In genomic region chr13:98503175-98504028, GRCh38 we compare ENCODE assay signal across 10 cellular contexts.
A peak's percentile ranks its signal among the peaks of the same experiment; 100 is the strongest.
DNase-seq lines count a peak whose midpoint lies in the region; TF ChIP-seq lines count a peak whose summit lies in the region.
"Had no signal": no experiment of that assay in that cellular context is flagged by ENCODE, and none has a peak within 500 bp of the region (broad histone marks: within the 10 kb centered on the region; RNA-seq: fewer than 3 reads in every experiment).

No MANE protein-coding gene starts in this region.

- H3K27ac ChIP-seq in fibroblast of lung (ENCODE audit: insufficient read depth, low read length): peak overlapping the region; percentile 67
- peak overlapping the region; percentile 51 to 77 (median 63) for H3K27ac ChIP-seq in transverse colon
- H3K27ac ChIP-seq in ascending aorta: peak overlapping the region in 1 of 2 donors; percentile 35

- 55% methylated on average over 6 to 10 of the region's 10 CpGs for WGBS in transverse colon (ENCODE audit: low coverage in 1 of 2), 2 donors

- peaks cover 89% of the 10 kb centered on the region for H3K4me1 Mint-ChIP-seq in activated T-cell treated with anti-CD3 and anti-CD28 coated beads, Interleukin-2, amount 50 U/mL, for 24 hours (ENCODE audit: low read depth)

- H3K36me3 Mint-ChIP-seq in activated T-cell treated with anti-CD3 and anti-CD28 coated beads, Interleukin-2, amount 50 U/mL, for 24 hours (ENCODE audit: low read depth): peaks cover 81% of the 10 kb centered on the region

- no peaks in the 10 kb centered on the region for H3K9me3 Mint-ChIP-seq in activated T-cell treated with anti-CD3 and anti-CD28 coated beads, Interleukin-2, amount 50 U/mL, for 24 hours
- H3K9me3 Mint-ChIP-seq: activated naive CD4-positive, alpha-beta T cell treated with anti-CD3 and anti-CD28 coated beads for 36 hours had no signal

- no peak overlapping the region for H3K9ac ChIP-seq in fibroblast of lung (ENCODE audit: insufficient read depth, low read length)

- H2AFZ ChIP-seq in fibroblast of lung (ENCODE audit: low read length): no peak overlapping the region

- no peaks in the 10 kb centered on the region for H4K20me1 ChIP-seq in fibroblast of lung (ENCODE audit: control insufficient read depth, extremely low read depth, insufficient read depth, low read length)

- H3K4me3 ChIP-seq in fibroblast of lung (replicated peaks in 1 of 4; ENCODE audit: control extremely low read depth in 1 of 4, insufficient read depth in 1 of 4, low read depth in 3 of 4, low read length in 4 of 4) (peak overlapping the region in 3 of 4 experiments; percentile 10 to 39 (median 21)), transverse colon (no peak overlapping the region), ascending aorta (no peak overlapping the region)

- H3K4me1 ChIP-seq in fibroblast of lung (ENCODE audit: control insufficient read depth, extremely low read depth, insufficient read depth, low read length): peaks cover 27% of the 10 kb centered on the region
- H3K4me1 ChIP-seq in transverse colon: peaks cover 38 to 64% (median 42%) of the 10 kb centered on the region in 4 donors
- peaks cover 12 to 35% of the 10 kb centered on the region in 2 donors for H3K4me1 ChIP-seq in ascending aorta

- DNase-seq in activated T-cell treated with anti-CD3 and anti-CD28 coated beads, Interleukin-2, amount 50 U/mL, for 24 hours: no peak
- DNase-seq in activated T-cell treated with anti-CD3 and anti-CD28 coated beads, Interleukin-2, amount 50 U/mL, for 1 hour: no peak
- DNase-seq in fibroblast of lung (ENCODE audit: low read depth in 2 of 2) (peak; percentile 28 to 48), myocyte (ENCODE audit: low read depth) (peak; percentile 78), transverse colon (no peak), ascending aorta (ENCODE audit: low spot score in 2 of 2) (no peak), kidney tubule cell (ENCODE audit: low spot score) (no peak), NCI-H2081 treated with DMSO at 0.1 percent for 48 hours (lab: John Stamatoyannopoulos, UW) (no peak)
- DNase-seq: foreskin melanocyte had no signal

- H3K4me2 ChIP-seq in fibroblast of lung (ENCODE audit: extremely low read depth, insufficient read depth, low read length): peak overlapping the region; percentile 80

- H3K27ac Mint-ChIP-seq in activated T-cell treated with anti-CD3 and anti-CD28 coated beads, Interleukin-2, amount 50 U/mL, for 24 hours: peak overlapping the region; percentile 69

- no peaks in the 10 kb centered on the region for H3K36me3 ChIP-seq in fibroblast of lung (ENCODE audit: control insufficient read depth, insufficient read depth, low read length)
- H3K36me3 ChIP-seq in transverse colon: peaks cover 0 to 7% (median 0%) of the 10 kb centered on the region in 4 donors
- H3K36me3 ChIP-seq in ascending aorta: peaks cover 0 to 6% of the 10 kb centered on the region in 2 donors

- no peak for TF ChIP-seq POLR2A in transverse colon (IDR thresholded peaks at IDR 0.05)

- H3K27me3 ChIP-seq in fibroblast of lung (ENCODE audit: control insufficient read depth, insufficient read depth, low read length) (no peaks in the 10 kb centered on the region), transverse colon (no peaks in the 10 kb centered on the region), ascending aorta (no peaks in the 10 kb centered on the region)

- H3K9me3 ChIP-seq in fibroblast of lung (ENCODE audit: control insufficient read depth, insufficient read depth, low read depth, low read length): no peaks in the 10 kb centered on the region
- no peaks in the 10 kb centered on the region for H3K9me3 ChIP-seq in transverse colon
- no peaks in the 10 kb centered on the region for H3K9me3 ChIP-seq in ascending aorta

- H3K79me2 ChIP-seq in fibroblast of lung (ENCODE audit: control insufficient read depth, insufficient read depth, low read length): peaks cover 84% of the 10 kb centered on the region

- intact Hi-C loops in transverse colon (cut with DNase I; ENCODE audit: low total_unique reads) (no loop called here), ascending aorta (cut with DNase I) (no loop called here)

- in situ Hi-C loops in transverse colon (cut with MboI; ENCODE audit: low pct_ligation_motif_present in 1 of 4, low pct_unique_long_range_greater_than_20kb in 1 of 4, low sequenced_read_pairs in 3 of 4): no loop called here

- TF ChIP-seq CTCF in fibroblast of lung (conservative IDR thresholded peaks at IDR 0.05 in 1 of 2, IDR thresholded peaks at IDR 0.05 in 1 of 2; ENCODE audit: low read depth in 1 of 2, low read length in 2 of 2) (no peak), transverse colon (IDR thresholded peaks at IDR 0.05) (no peak), ascending aorta (IDR thresholded peaks at IDR 0.05) (no peak)

- no peak overlapping the region for H3K4me3 Mint-ChIP-seq in activated T-cell treated with anti-CD3 and anti-CD28 coated beads, Interleukin-2, amount 50 U/mL, for 24 hours
- H3K4me3 Mint-ChIP-seq: activated naive CD4-positive, alpha-beta T cell treated with anti-CD3 and anti-CD28 coated beads for 36 hours had no signal

- TF ChIP-seq EP300 in transverse colon (IDR thresholded peaks at IDR 0.05; ENCODE audit: low read depth): no peak

- H3K27me3 Mint-ChIP-seq in activated T-cell treated with anti-CD3 and anti-CD28 coated beads, Interleukin-2, amount 50 U/mL, for 24 hours: no peaks in the 10 kb centered on the region

Comparison
In these comparisons a context has a peak if more than half of its experiments do, and no peak if none do; other contexts are left out.
1. DNase-seq: peak in fibroblast of lung (2 of 2) and myocyte (single experiment); none in activated T-cell treated with anti-CD3 and anti-CD28 coated beads, Interleukin-2, amount 50 U/mL, for 24 hours (single experiment), activated T-cell treated with anti-CD3 and anti-CD28 coated beads, Interleukin-2, amount 50 U/mL, for 1 hour (single experiment), transverse colon (single experiment), ascending aorta (0 of 2), kidney tubule cell (single experiment) and NCI-H2081 treated with DMSO at 0.1 percent for 48 hours (single experiment).
2. H3K4me3 ChIP-seq: peak in fibroblast of lung (3 of 4); none in transverse colon (0 of 4) and ascending aorta (0 of 2).